In genomic region chr9:131539223-131539923, GRCh38 we compare ENCODE assay signal across 16 cellular contexts. TPM values are rescaled to one million over a fixed set of nuclear protein-coding genes. Genes with fewer than 3 reads are reported as not detected.
A peak's percentile ranks its signal among the peaks of the same experiment; 100 is the strongest.
DNase-seq lines count a peak whose midpoint lies in the region; ATAC-seq lines count a peak whose summit lies in the region.
"Had no signal": no experiment of that assay in that cellular context is flagged by ENCODE, and none has a peak within 500 bp of the region (broad histone marks: within the 10 kb centered on the region; RNA-seq: fewer than 3 reads in every experiment).

No MANE protein-coding gene starts in this region.

- POLR2A ChIA-PET in activated CD4-positive, alpha-beta T cell treated with anti-CD3 and anti-CD28 coated beads, Interleukin-2, amount 10 ng/mL, durations not matched to agents 7 days and 5 days (lab: Charles Lee), result interaction anchor here (0.6 kb wide), 1 partner anchor 40 kb away, joined by 3 read pairs; no protein-coding TSS in a partner anchor
- POLR2A ChIA-PET in activated naive CD8-positive, alpha-beta T cell treated with anti-CD3 and anti-CD28 coated beads, Interleukin-2, amount 10 ng/mL, durations not matched to agents 7 days and 5 days (lab: Charles Lee), result interaction anchor here (0.7 to 1.3 kb wide), 4 partner anchors 8 to 272 kb away, joined by 3 to 10 read pairs (median 4); no protein-coding TSS in a partner anchor
- POLR2A ChIA-PET in activated CD4-positive, alpha-beta memory T cell treated with anti-CD3 and anti-CD28 coated beads, Interleukin-2, amount 10 ng/mL, durations not matched to agents 7 days and 5 days (lab: Charles Lee), result interaction anchor here (0.9 to 2.2 kb wide), 5 partner anchors 8 to 46 kb away, joined by 3 to 7 read pairs (median 4); no protein-coding TSS in a partner anchor

- peaks cover 17% of the 10 kb centered on the region for H3K36me3 Mint-ChIP-seq in activated CD4-positive, alpha-beta T cell treated with anti-CD3 and anti-CD28 coated beads, Interleukin-2, amount 10 ng/mL, durations not matched to agents 7 days and 5 days (ENCODE audit: low read depth)
- H3K36me3 Mint-ChIP-seq in activated naive CD8-positive, alpha-beta T cell treated with anti-CD3 and anti-CD28 coated beads, Interleukin-2, amount 10 ng/mL, durations not matched to agents 7 days and 5 days, result peaks cover 6% of the 10 kb centered on the region
- no peaks in the 10 kb centered on the region for H3K36me3 Mint-ChIP-seq in activated naive CD8-positive, alpha-beta T cell treated with anti-CD3 and anti-CD28 coated beads for 36 hours
- H3K36me3 Mint-ChIP-seq in activated CD4-positive, alpha-beta memory T cell treated with anti-CD3 and anti-CD28 coated beads, Interleukin-2, amount 10 ng/mL, durations not matched to agents 7 days and 5 days (ENCODE audit: low read depth), result peaks cover 10% of the 10 kb centered on the region
- peaks cover 5% of the 10 kb centered on the region for H3K36me3 Mint-ChIP-seq in stimulated activated effector memory CD8-positive, alpha-beta T cell treated with anti-CD3 and anti-CD28 coated beads, Interleukin-12 subunit alpha, Interleukin-12 subunit beta, amount 100 ng/mL, for 72 hours

- peaks cover 17% of the 10 kb centered on the region for H3K9me3 Mint-ChIP-seq in activated CD4-positive, alpha-beta T cell treated with anti-CD3 and anti-CD28 coated beads, Interleukin-2, amount 10 ng/mL, durations not matched to agents 7 days and 5 days
- peaks cover 11% of the 10 kb centered on the region for H3K9me3 Mint-ChIP-seq in activated naive CD8-positive, alpha-beta T cell treated with anti-CD3 and anti-CD28 coated beads, Interleukin-2, amount 10 ng/mL, durations not matched to agents 7 days and 5 days
- peaks cover 16% of the 10 kb centered on the region for H3K9me3 Mint-ChIP-seq in activated naive CD8-positive, alpha-beta T cell treated with anti-CD3 and anti-CD28 coated beads for 36 hours
- H3K9me3 Mint-ChIP-seq in activated CD4-positive, alpha-beta memory T cell treated with anti-CD3 and anti-CD28 coated beads, Interleukin-2, amount 10 ng/mL, durations not matched to agents 7 days and 5 days, result peaks cover 13% of the 10 kb centered on the region
- H3K9me3 Mint-ChIP-seq in stimulated activated effector memory CD8-positive, alpha-beta T cell treated with anti-CD3 and anti-CD28 coated beads, Interleukin-12 subunit alpha, Interleukin-12 subunit beta, amount 100 ng/mL, for 72 hours, result peaks cover 6% of the 10 kb centered on the region

- peak; percentile 49 for DNase-seq in activated CD4-positive, alpha-beta T cell treated with anti-CD3 and anti-CD28 coated beads, Interleukin-2, amount 10 ng/mL, durations not matched to agents 7 days and 5 days
- no peak for DNase-seq in activated CD4-positive, alpha-beta T cell treated with anti-CD3 and anti-CD28 coated beads for 1 hour
- DNase-seq in activated naive CD8-positive, alpha-beta T cell treated with anti-CD3 and anti-CD28 coated beads, Interleukin-2, amount 10 ng/mL, durations not matched to agents 7 days and 5 days, result no peak
- DNase-seq in activated naive CD8-positive, alpha-beta T cell treated with anti-CD3 and anti-CD28 coated beads for 36 hours, result no peak
- peak; percentile 54 for DNase-seq in activated CD4-positive, alpha-beta memory T cell treated with anti-CD3 and anti-CD28 coated beads, Interleukin-2, amount 10 ng/mL, durations not matched to agents 7 days and 5 days
- DNase-seq in stimulated activated effector memory CD8-positive, alpha-beta T cell treated with anti-CD3 and anti-CD28 coated beads, Interleukin-12 subunit alpha, Interleukin-12 subunit beta, amount 100 ng/mL, for 72 hours (ENCODE audit: low spot score in 2 of 2), result no peak
- DNase-seq in HK-2 (ENCODE audit: unreplicated experiment), result no peak
- DNase-seq: HFFc6, NCI-H1417, NCI-H1930, NCI-H2171, SHP77 treated with DMSO at 0.1 percent for 48 hours had no signal

- peak; percentile 63 for ATAC-seq in activated naive CD8-positive, alpha-beta T cell treated with anti-CD3 and anti-CD28 coated beads, Interleukin-2, amount 10 ng/mL, durations not matched to agents 7 days and 5 days (ENCODE audit: low read depth)
- peak; percentile 62 for ATAC-seq in stimulated activated effector memory CD8-positive, alpha-beta T cell treated with anti-CD3 and anti-CD28 coated beads, Interleukin-12 subunit alpha, Interleukin-12 subunit beta, amount 100 ng/mL, for 72 hours
- no peak for ATAC-seq in HG03139 (IDR thresholded peaks at IDR 0.05; ENCODE audit: unreplicated experiment)

- H3K4me1 Mint-ChIP-seq in activated CD4-positive, alpha-beta T cell treated with anti-CD3 and anti-CD28 coated beads, Interleukin-2, amount 10 ng/mL, durations not matched to agents 7 days and 5 days, result peaks cover 39% of the 10 kb centered on the region
- H3K4me1 Mint-ChIP-seq in activated naive CD8-positive, alpha-beta T cell treated with anti-CD3 and anti-CD28 coated beads, Interleukin-2, amount 10 ng/mL, durations not matched to agents 7 days and 5 days, result peaks cover 19% of the 10 kb centered on the region
- peaks cover 17% of the 10 kb centered on the region for H3K4me1 Mint-ChIP-seq in activated naive CD8-positive, alpha-beta T cell treated with anti-CD3 and anti-CD28 coated beads for 36 hours
- H3K4me1 Mint-ChIP-seq in activated CD4-positive, alpha-beta memory T cell treated with anti-CD3 and anti-CD28 coated beads, Interleukin-2, amount 10 ng/mL, durations not matched to agents 7 days and 5 days, result peaks cover 23% of the 10 kb centered on the region
- H3K4me1 Mint-ChIP-seq in stimulated activated effector memory CD8-positive, alpha-beta T cell treated with anti-CD3 and anti-CD28 coated beads, Interleukin-12 subunit alpha, Interleukin-12 subunit beta, amount 100 ng/mL, for 72 hours, result peaks cover 14% of the 10 kb centered on the region

- H3K27me3 Mint-ChIP-seq in activated CD4-positive, alpha-beta T cell treated with anti-CD3 and anti-CD28 coated beads, Interleukin-2, amount 10 ng/mL, durations not matched to agents 7 days and 5 days, result peaks cover 6% of the 10 kb centered on the region
- H3K27me3 Mint-ChIP-seq in activated naive CD8-positive, alpha-beta T cell treated with anti-CD3 and anti-CD28 coated beads, Interleukin-2, amount 10 ng/mL, durations not matched to agents 7 days and 5 days, result peaks cover 10% of the 10 kb centered on the region
- no peaks in the 10 kb centered on the region for H3K27me3 Mint-ChIP-seq in activated naive CD8-positive, alpha-beta T cell treated with anti-CD3 and anti-CD28 coated beads for 36 hours
- peaks cover 6% of the 10 kb centered on the region for H3K27me3 Mint-ChIP-seq in activated CD4-positive, alpha-beta memory T cell treated with anti-CD3 and anti-CD28 coated beads, Interleukin-2, amount 10 ng/mL, durations not matched to agents 7 days and 5 days

- H3K27ac Mint-ChIP-seq in activated CD4-positive, alpha-beta T cell treated with anti-CD3 and anti-CD28 coated beads, Interleukin-2, amount 10 ng/mL, durations not matched to agents 7 days and 5 days, result peak overlapping the region; percentile 76
- peak overlapping the region; percentile 72 for H3K27ac Mint-ChIP-seq in activated naive CD8-positive, alpha-beta T cell treated with anti-CD3 and anti-CD28 coated beads, Interleukin-2, amount 10 ng/mL, durations not matched to agents 7 days and 5 days
- H3K27ac Mint-ChIP-seq in activated naive CD8-positive, alpha-beta T cell treated with anti-CD3 and anti-CD28 coated beads for 36 hours, result no peak overlapping the region
- H3K27ac Mint-ChIP-seq in activated CD4-positive, alpha-beta memory T cell treated with anti-CD3 and anti-CD28 coated beads, Interleukin-2, amount 10 ng/mL, durations not matched to agents 7 days and 5 days, result peak overlapping the region; percentile 73
- H3K27ac Mint-ChIP-seq in stimulated activated effector memory CD8-positive, alpha-beta T cell treated with anti-CD3 and anti-CD28 coated beads, Interleukin-12 subunit alpha, Interleukin-12 subunit beta, amount 100 ng/mL, for 72 hours, result peak overlapping the region; percentile 37
- H3K27ac Mint-ChIP-seq: CD14-positive monocyte, HFFc6 had no signal

- CTCF ChIA-PET in activated CD4-positive, alpha-beta T cell treated with anti-CD3 and anti-CD28 coated beads, Interleukin-2, amount 10 ng/mL, durations not matched to agents 7 days and 5 days (lab: Charles Lee), result no interaction called here
- CTCF ChIA-PET in activated CD4-positive, alpha-beta memory T cell treated with anti-CD3 and anti-CD28 coated beads, Interleukin-2, amount 10 ng/mL, durations not matched to agents 7 days and 5 days (lab: Charles Lee), result interaction anchor here (0.9 to 1.3 kb wide), 4 partner anchors 8 to 201 kb away, joined by 3 to 4 read pairs (median 3); partner anchors contain the start of genes RAPGEF1 and UCK1

- H3K4me3 Mint-ChIP-seq in activated CD4-positive, alpha-beta T cell treated with anti-CD3 and anti-CD28 coated beads, Interleukin-2, amount 10 ng/mL, durations not matched to agents 7 days and 5 days, result no peak overlapping the region
- H3K4me3 Mint-ChIP-seq in activated naive CD8-positive, alpha-beta T cell treated with anti-CD3 and anti-CD28 coated beads, Interleukin-2, amount 10 ng/mL, durations not matched to agents 7 days and 5 days, result peak overlapping the region; percentile 13
- no peak overlapping the region for H3K4me3 Mint-ChIP-seq in activated naive CD8-positive, alpha-beta T cell treated with anti-CD3 and anti-CD28 coated beads for 36 hours
- no peak overlapping the region for H3K4me3 Mint-ChIP-seq in activated CD4-positive, alpha-beta memory T cell treated with anti-CD3 and anti-CD28 coated beads, Interleukin-2, amount 10 ng/mL, durations not matched to agents 7 days and 5 days
- H3K4me3 Mint-ChIP-seq in stimulated activated effector memory CD8-positive, alpha-beta T cell treated with anti-CD3 and anti-CD28 coated beads, Interleukin-12 subunit alpha, Interleukin-12 subunit beta, amount 100 ng/mL, for 72 hours, result no peak overlapping the region
- H3K4me3 Mint-ChIP-seq: CD14-positive monocyte, HFFc6 had no signal

RNA-seq across cellular contexts. Expression of gene PRRT1B, which starts 6.0 kb away (rescaled TPM):
- not detected for total RNA-seq in activated CD4-positive, alpha-beta T cell treated with anti-CD3 and anti-CD28 coated beads, Interleukin-2, amount 10 ng/mL, durations not matched to agents 7 days and 5 days
- not detected for total RNA-seq in activated naive CD8-positive, alpha-beta T cell treated with anti-CD3 and anti-CD28 coated beads, Interleukin-2, amount 10 ng/mL, durations not matched to agents 7 days and 5 days
- total RNA-seq in activated naive CD8-positive, alpha-beta T cell treated with anti-CD3 and anti-CD28 coated beads for 36 hours, result not detected
- not detected for total RNA-seq in activated CD4-positive, alpha-beta memory T cell treated with anti-CD3 and anti-CD28 coated beads, Interleukin-2, amount 10 ng/mL, durations not matched to agents 7 days and 5 days
- total RNA-seq: H4, HFFc6, NCI-H460 had no signal

RNA-seq across cellular contexts. Expression of gene UCK1, which starts 8.3 kb away (rescaled TPM):
- 10 to 100 TPM; 35.9 to 39.5 TPM for total RNA-seq in activated CD4-positive, alpha-beta T cell treated with anti-CD3 and anti-CD28 coated beads, Interleukin-2, amount 10 ng/mL, durations not matched to agents 7 days and 5 days
- 10 to 100 TPM; 30.6 to 38.8 TPM for total RNA-seq in activated naive CD8-positive, alpha-beta T cell treated with anti-CD3 and anti-CD28 coated beads, Interleukin-2, amount 10 ng/mL, durations not matched to agents 7 days and 5 days
- 10 to 100 TPM; 22.1 to 23.0 TPM for total RNA-seq in activated naive CD8-positive, alpha-beta T cell treated with anti-CD3 and anti-CD28 coated beads for 36 hours
- total RNA-seq in activated CD4-positive, alpha-beta memory T cell treated with anti-CD3 and anti-CD28 coated beads, Interleukin-2, amount 10 ng/mL, durations not matched to agents 7 days and 5 days, result 10 to 100 TPM; 23.8 to 24.6 TPM

RNA-seq across cellular contexts. Expression of gene POMT1, which starts 36.7 kb away (rescaled TPM):
- total RNA-seq in activated CD4-positive, alpha-beta T cell treated with anti-CD3 and anti-CD28 coated beads, Interleukin-2, amount 10 ng/mL, durations not matched to agents 7 days and 5 days, result 10 to 100 TPM; 47.7 to 54.1 TPM
- total RNA-seq in activated naive CD8-positive, alpha-beta T cell treated with anti-CD3 and anti-CD28 coated beads, Interleukin-2, amount 10 ng/mL, durations not matched to agents 7 days and 5 days, result 10 to 100 TPM; 44.0 to 51.4 TPM
- total RNA-seq in activated naive CD8-positive, alpha-beta T cell treated with anti-CD3 and anti-CD28 coated beads for 36 hours, result 10 to 100 TPM; 19.4 to 21.5 TPM
- total RNA-seq in activated CD4-positive, alpha-beta memory T cell treated with anti-CD3 and anti-CD28 coated beads, Interleukin-2, amount 10 ng/mL, durations not matched to agents 7 days and 5 days, result 10 to 100 TPM; 52.5 to 53.8 TPM

Comparison
In these comparisons a context has a peak if more than half of its experiments do, and no peak if none do; other contexts are left out.
1. DNase-seq: peak in activated CD4-positive, alpha-beta T cell treated with anti-CD3 and anti-CD28 coated beads, Interleukin-2, amount 10 ng/mL, durations not matched to agents 7 days and 5 days (single experiment) and activated CD4-positive, alpha-beta memory T cell treated with anti-CD3 and anti-CD28 coated beads, Interleukin-2, amount 10 ng/mL, durations not matched to agents 7 days and 5 days (single experiment); none in activated CD4-positive, alpha-beta T cell treated with anti-CD3 and anti-CD28 coated beads for 1 hour (single experiment), activated naive CD8-positive, alpha-beta T cell treated with anti-CD3 and anti-CD28 coated beads, Interleukin-2, amount 10 ng/mL, durations not matched to agents 7 days and 5 days (single experiment), activated naive CD8-positive, alpha-beta T cell treated with anti-CD3 and anti-CD28 coated beads for 36 hours (single experiment), stimulated activated effector memory CD8-positive, alpha-beta T cell treated with anti-CD3 and anti-CD28 coated beads, Interleukin-12 subunit alpha, Interleukin-12 subunit beta, amount 100 ng/mL, for 72 hours (0 of 2) and HK-2 (single experiment).